14 cellular contexts compared by ENCODE assay signal in genomic region chr14:23537351-23538048, GRCh38. TPM values are rescaled to one million over a fixed set of nuclear protein-coding genes. Genes with fewer than 3 reads are reported as not detected.
DNase-seq lines count a peak whose midpoint lies in the region; ATAC-seq and TF ChIP-seq lines count a peak whose summit lies in the region.
"Had no signal": no experiment of that assay in that cellular context is flagged by ENCODE, and none has a peak within 500 bp of the region (broad histone marks: within the 10 kb centered on the region; RNA-seq: fewer than 3 reads in every experiment).

No MANE protein-coding gene starts in this region.

- H3K27me3 Mint-ChIP-seq in stimulated activated naive CD8-positive, alpha-beta T cell treated with anti-CD3 and anti-CD28 coated beads, Interleukin-15, amount 100 ng/mL, for 72 hours = no peaks in the 10 kb centered on the region
- no peaks in the 10 kb centered on the region for H3K27me3 Mint-ChIP-seq in Caco-2 (ENCODE audit: insufficient read depth, unreplicated experiment)
- peaks cover 0 to 5% of the 10 kb centered on the region in 2 donors for H3K27me3 Mint-ChIP-seq in effector memory CD8-positive, alpha-beta T cell
- H3K27me3 Mint-ChIP-seq: activated CD4-positive, alpha-beta memory T cell treated with anti-CD3 and anti-CD28 coated beads, Interleukin-2, amount 10 ng/mL, durations not matched to agents 7 days and 5 days had no signal

- no peaks in the 10 kb centered on the region for H3K27me3 ChIP-seq in Caco-2 (replicated peaks; ENCODE audit: control insufficient read depth, insufficient read depth, low read length)

- H3K36me3 ChIP-seq in Caco-2 (ENCODE audit: control insufficient read depth, insufficient read depth, low read length) = no peaks in the 10 kb centered on the region; the same call in 1 of the 2 replicates
- H3K36me3 ChIP-seq: thoracic aorta had no signal

- no peak overlapping the region for H3K4me3 ChIP-seq in Caco-2 (ENCODE audit: low read depth, low read length)
- H3K4me3 ChIP-seq: thoracic aorta had no signal

- no peaks in the 10 kb centered on the region for H3K36me3 Mint-ChIP-seq in Caco-2 (ENCODE audit: insufficient read depth, unreplicated experiment)
- no peaks in the 10 kb centered on the region for H3K36me3 Mint-ChIP-seq in effector memory CD8-positive, alpha-beta T cell (ENCODE audit: insufficient read depth)

- TF ChIP-seq CTCF in Caco-2 (IDR thresholded peaks at IDR 0.05; ENCODE audit: insufficient read depth in 1 of 2, low read depth in 1 of 2, low read length in 1 of 2, severe bottlenecking in 1 of 2, unreplicated experiment in 1 of 2) = no peak

- BruUV-seq in Caco-2 (replicated peaks; lab: Mats Ljungman, UMichigan) = no TSS peak

- H3K4me3 Mint-ChIP-seq in stimulated activated naive CD8-positive, alpha-beta T cell treated with anti-CD3 and anti-CD28 coated beads, Interleukin-15, amount 100 ng/mL, for 72 hours = no peak overlapping the region
- H3K4me3 Mint-ChIP-seq in Caco-2 (ENCODE audit: unreplicated experiment) = no peak overlapping the region
- no peak overlapping the region for H3K4me3 Mint-ChIP-seq in effector memory CD8-positive, alpha-beta T cell
- H3K4me3 Mint-ChIP-seq: activated CD4-positive, alpha-beta memory T cell treated with anti-CD3 and anti-CD28 coated beads, Interleukin-2, amount 10 ng/mL, durations not matched to agents 7 days and 5 days; T-helper 1 cell treated with Interleukin-12 subunit alpha and Interleukin-12 subunit beta and Interleukin-4 antibody, amounts not matched to agents 30 μg/mL and 1 μg/mL, for 36 hours had no signal

- no peak for DNase-seq in stimulated activated naive CD8-positive, alpha-beta T cell treated with anti-CD3 and anti-CD28 coated beads, Interleukin-15, Interleukin-2, amounts not matched to agents 100 U/mL and 50 U/mL, for 24 hours
- DNase-seq in stimulated activated naive CD8-positive, alpha-beta T cell treated with anti-CD3 and anti-CD28 coated beads, Interleukin-15, amount 100 ng/mL, for 72 hours = no peak
- peak; percentile 76 for DNase-seq in iPS-NIHi11 (ENCODE audit: low spot score)
- DNase-seq in Caco-2 = no peak
- no peak for DNase-seq in stimulated activated naive CD4-positive, alpha-beta T cell treated with Interleukin-2 at 50 U/mL for 16 hours (lab: John Stamatoyannopoulos, UW)
- DNase-seq in effector memory CD8-positive, alpha-beta T cell = no peak
- DNase-seq: activated CD4-positive, alpha-beta memory T cell treated with anti-CD3 and anti-CD28 coated beads, Interleukin-2, amount 10 ng/mL, durations not matched to agents 7 days and 5 days; cortex of kidney; foreskin melanocyte; NCI-H1105 had no signal

- no peaks in the 10 kb centered on the region for H3K9me3 Mint-ChIP-seq in stimulated activated naive CD8-positive, alpha-beta T cell treated with anti-CD3 and anti-CD28 coated beads, Interleukin-15, amount 100 ng/mL, for 72 hours
- H3K9me3 Mint-ChIP-seq in Caco-2 (ENCODE audit: unreplicated experiment) = no peaks in the 10 kb centered on the region
- H3K9me3 Mint-ChIP-seq in effector memory CD8-positive, alpha-beta T cell = no peaks in the 10 kb centered on the region
- H3K9me3 Mint-ChIP-seq: activated CD4-positive, alpha-beta memory T cell treated with anti-CD3 and anti-CD28 coated beads, Interleukin-2, amount 10 ng/mL, durations not matched to agents 7 days and 5 days; T-helper 1 cell treated with Interleukin-12 subunit alpha and Interleukin-12 subunit beta and Interleukin-4 antibody, amounts not matched to agents 30 μg/mL and 1 μg/mL, for 36 hours had no signal

- peak; percentile 30 for ATAC-seq in stimulated activated naive CD8-positive, alpha-beta T cell treated with anti-CD3 and anti-CD28 coated beads, Interleukin-15, Interleukin-2, amounts not matched to agents 100 U/mL and 50 U/mL, for 24 hours
- no peak for ATAC-seq in stimulated activated naive CD8-positive, alpha-beta T cell treated with anti-CD3 and anti-CD28 coated beads, Interleukin-15, amount 100 ng/mL, for 72 hours
- ATAC-seq in GM18907 (IDR thresholded peaks at IDR 0.05; ENCODE audit: unreplicated experiment) = no peak
- ATAC-seq in effector memory CD8-positive, alpha-beta T cell (replicated peaks) = no peak

- H3K9me3 ChIP-seq in Caco-2 = no peaks in the 10 kb centered on the region
- H3K9me3 ChIP-seq: thoracic aorta had no signal

- peak overlapping the region; percentile 24 for H3K27ac ChIP-seq in angular gyrus (ENCODE audit: low read depth, low read length)
- H3K27ac ChIP-seq: thoracic aorta had no signal

- H3K4me1 ChIP-seq in Caco-2 = no peaks in the 10 kb centered on the region

- no peak overlapping the region for H3K27ac Mint-ChIP-seq in stimulated activated naive CD8-positive, alpha-beta T cell treated with anti-CD3 and anti-CD28 coated beads, Interleukin-15, amount 100 ng/mL, for 72 hours
- no peak overlapping the region for H3K27ac Mint-ChIP-seq in Caco-2 (ENCODE audit: unreplicated experiment)
- H3K27ac Mint-ChIP-seq in effector memory CD8-positive, alpha-beta T cell = no peak overlapping the region
- H3K27ac Mint-ChIP-seq: activated CD4-positive, alpha-beta memory T cell treated with anti-CD3 and anti-CD28 coated beads, Interleukin-2, amount 10 ng/mL, durations not matched to agents 7 days and 5 days; T-helper 1 cell treated with Interleukin-12 subunit alpha and Interleukin-12 subunit beta and Interleukin-4 antibody, amounts not matched to agents 30 μg/mL and 1 μg/mL, for 36 hours had no signal

- CTCF ChIA-PET in Caco-2 (lab: Charles Lee) = interaction anchor here (0.9 to 1.4 kb wide), 2 partner anchors 9 to 59 kb away, joined by 3 to 4 read pairs; no protein-coding TSS in a partner anchor

- POLR2A ChIA-PET in Caco-2 (lab: Charles Lee) = no interaction called here

- H3K4me1 Mint-ChIP-seq in stimulated activated naive CD8-positive, alpha-beta T cell treated with anti-CD3 and anti-CD28 coated beads, Interleukin-15, amount 100 ng/mL, for 72 hours = no peaks in the 10 kb centered on the region
- peaks cover 15% of the 10 kb centered on the region for H3K4me1 Mint-ChIP-seq in Caco-2 (ENCODE audit: low read depth, unreplicated experiment)
- peaks cover 0 to 4% of the 10 kb centered on the region in 2 donors for H3K4me1 Mint-ChIP-seq in effector memory CD8-positive, alpha-beta T cell (ENCODE audit: low read depth in 2 of 2)

- intact Hi-C loops in Caco-2 (cut with micrococcal nuclease; ENCODE audit: unreplicated experiment) = no loop called here

RNA-seq across cellular contexts. Expression of gene ZFHX2, which starts 14.1 kb away (rescaled TPM):
- total RNA-seq in Caco-2 (2022) = 1.1 and 1.4 TPM in 2 replicates

RNA-seq across cellular contexts. Expression of gene THTPA, which starts 18.6 kb away (rescaled TPM):
- 9.3 and 9.5 TPM in 2 replicates for total RNA-seq in Caco-2 (2022)

RNA-seq across cellular contexts. Expression of gene AP1G2, which starts 30.1 kb away (rescaled TPM):
- 160 and 164 TPM in 2 replicates for total RNA-seq in Caco-2 (2022)

RNA-seq across cellular contexts. Expression of gene JPH4, which starts 41.1 kb away (rescaled TPM):
- not detected in 2 replicates for total RNA-seq in Caco-2 (2022)
- total RNA-seq: activated CD4-positive, alpha-beta memory T cell treated with anti-CD3 and anti-CD28 coated beads, Interleukin-2, amount 10 ng/mL, durations not matched to agents 7 days and 5 days had no signal
